In genomic region chr4:13461511-13461910, GRCh38 we compare ENCODE assay signal across 15 cellular contexts. TPM values are rescaled to one million over a fixed set of nuclear protein-coding genes. Genes with fewer than 3 reads are reported as not detected.
DNase-seq lines count a peak whose midpoint lies in the region; ATAC-seq and TF ChIP-seq lines count a peak whose summit lies in the region.
"Had no signal": no experiment of that assay in that cellular context is flagged by ENCODE, and none has a peak within 500 bp of the region (broad histone marks: within the 10 kb centered on the region; RNA-seq: fewer than 3 reads in every experiment).

No MANE protein-coding gene starts in this region.

- H3K4me2 ChIP-seq in PC-3 (ENCODE audit: low read length): no peak overlapping the region
- H3K4me2 ChIP-seq: BLaER1 treated with 17β-estradiol and CSF1 and Interleukin-3, amounts not matched to agents 10 nM and 100 nM; GM23338 had no signal

- POLR2A ChIA-PET in PC-3 (lab: Charles Lee; ENCODE audit: unreplicated experiment): no interaction called here

- H3K36me3 ChIP-seq in PC-3 (ENCODE audit: low read depth, low read length): no peaks in the 10 kb centered on the region

- H3K9ac ChIP-seq in PC-3 (ENCODE audit: low read length): no peak overlapping the region
- H3K9ac ChIP-seq: BLaER1 treated with 17β-estradiol and CSF1 and Interleukin-3, amounts not matched to agents 10 nM and 100 nM had no signal

- no peak overlapping the region for H2AFZ ChIP-seq in PC-3 (ENCODE audit: low read length)
- H2AFZ ChIP-seq: GM23338 had no signal

- ATAC-seq in GM21360 (IDR thresholded peaks at IDR 0.05; ENCODE audit: unreplicated experiment) (no peak), PC-3 (no peak)
- ATAC-seq: CD8-positive, alpha-beta T cell; GM12878; GM23338 had no signal

- no TSS peak for BruUV-seq in PC-3 (replicated peaks; lab: Mats Ljungman, UMichigan)

- 0 out of 2 replicates have a peak, but pooled peaks cover 5% of the 10 kb centered on the region for H3K79me2 ChIP-seq in PC-3 (ENCODE audit: low read length)

- intact Hi-C loops in PC-3 (cut with micrococcal nuclease): no loop called here

- no peaks in the 10 kb centered on the region for H3K4me1 ChIP-seq in PC-3 (ENCODE audit: insufficient read depth, low read length)

- no peaks in the 10 kb centered on the region for H3F3A ChIP-seq in PC-3 (ENCODE audit: low read length, unreplicated experiment)

- no peaks in the 10 kb centered on the region for H4K20me1 ChIP-seq in PC-3 (ENCODE audit: low read length)

- H3K9me3 ChIP-seq in PC-3 (ENCODE audit: low read length): no peaks in the 10 kb centered on the region

- peak; percentile 25 for DNase-seq in amniotic epithelial cell (ENCODE audit: low read depth)
- peak; percentile 48 for DNase-seq in choroid plexus epithelial cell (ENCODE audit: low read depth)
- DNase-seq in iris pigment epithelial cell (ENCODE audit: low read depth): peak; percentile 56
- no peak for DNase-seq in HuH-7.5 (ENCODE audit: low spot score)
- no peak for DNase-seq in nucleus accumbens (lab: John Stamatoyannopoulos, UW)
- no peak for DNase-seq in PC-3
- DNase-seq: Calu3; CD8-positive, alpha-beta T cell; DMS79 treated with DMSO at 0.1 percent for 48 hours; EL; HCEC 1CT had no signal

- TF ChIP-seq CTCF in choroid plexus epithelial cell (conservative IDR thresholded peaks at IDR 0.05; ENCODE audit: low read depth, low read length) (no peak), PC-3 (conservative IDR thresholded peaks at IDR 0.05; ENCODE audit: low read depth, low read length) (no peak)

- CTCF ChIA-PET in PC-3 (lab: Charles Lee): no interaction called here

- no peak overlapping the region for H3K27ac ChIP-seq in PC-3 (ENCODE audit: low read length)
- H3K27ac ChIP-seq: BLaER1 treated with 17β-estradiol and CSF1 and Interleukin-3, amounts not matched to agents 10 nM and 100 nM had no signal

- H3K9me2 ChIP-seq in PC-3 (replicated peaks; ENCODE audit: low read length): no peaks in the 10 kb centered on the region

- no peaks in the 10 kb centered on the region for H3K27me3 ChIP-seq in PC-3 (ENCODE audit: low read length)
- H3K27me3 ChIP-seq: BLaER1 treated with 17β-estradiol and CSF1 and Interleukin-3, amounts not matched to agents 10 nM and 100 nM had no signal

- H3K4me3 ChIP-seq in choroid plexus epithelial cell (ENCODE audit: low read depth, low read length) (no peak overlapping the region), PC-3 (ENCODE audit: low read length) (no peak overlapping the region)
- H3K4me3 ChIP-seq: BLaER1 treated with 17β-estradiol and CSF1 and Interleukin-3, amounts not matched to agents 10 nM and 100 nM; GM12878; GM23338 had no signal

RNA-seq across cellular contexts. Expression of gene RAB28, which starts 22.6 kb away (rescaled TPM):
- total RNA-seq in PC-3 (2014; rRNA removed): 4.9 and 10.4 TPM in 2 replicates

Comparison
In these comparisons a context has a peak if more than half of its experiments do, and no peak if none do; other contexts are left out.
1. DNase-seq: peak in amniotic epithelial cell (single experiment), choroid plexus epithelial cell (single experiment) and iris pigment epithelial cell (single experiment); none in HuH-7.5 (single experiment), nucleus accumbens (0 of 56) and PC-3 (single experiment).